Comparison of ENCODE assay signal across 11 cellular contexts in the genomic region with DNA sequence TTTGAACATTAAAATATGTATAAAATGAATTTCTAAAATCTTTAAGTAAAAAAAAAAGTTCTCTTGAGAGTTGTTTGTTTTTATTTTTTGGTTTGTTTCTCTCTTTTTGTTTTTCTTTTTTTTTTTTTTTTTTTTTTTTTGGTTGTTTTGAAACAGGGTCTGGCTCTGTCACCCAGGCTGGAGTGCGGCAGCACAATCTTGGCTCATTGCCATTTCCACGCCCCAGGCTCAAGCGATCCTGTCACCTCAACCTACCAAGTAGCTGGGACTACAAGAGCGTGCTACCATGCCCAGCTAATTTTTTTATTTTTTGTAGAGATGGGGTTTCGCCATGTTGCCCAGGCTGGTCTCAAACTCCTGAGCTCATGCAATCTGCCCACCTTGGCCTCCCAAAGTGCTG. TPM values are rescaled to one million over a fixed set of nuclear protein-coding genes. Genes with fewer than 3 reads are reported as not detected.
DNase-seq lines count a peak whose midpoint lies in the region; ATAC-seq, FAIRE-seq and TF ChIP-seq lines count a peak whose summit lies in the region.
"Not testable (repeated sequence)": the region's sequence is repeated elsewhere in the genome, so short reads cannot be mapped to it uniquely, and the experiment has no call there.
"Had no signal": no experiment of that assay in that cellular context is flagged by ENCODE, and none has a peak within 500 bp of the region (broad histone marks: within the 10 kb centered on the region; RNA-seq: fewer than 3 reads in every experiment).

No MANE protein-coding gene starts in this region.

- H3K36me3 ChIP-seq in left ventricle myocardium inferior (peaks cover 24% of the 10 kb centered on the region), stomach (peaks cover 13 to 30% (median 29%) of the 10 kb centered on the region in 4 donors)
- H3K36me3 ChIP-seq in right lobe of liver: not testable (repeated sequence)

- H3K9me3 ChIP-seq in T-helper 17 cell (ENCODE audit: control insufficient read depth, low read length, poor library complexity, severe bottlenecking); left ventricle myocardium inferior (replicated peaks); right lobe of liver; stomach: not testable (repeated sequence)

- intact Hi-C loops in left ventricle myocardium inferior (cut with micrococcal nuclease); right lobe of liver (cut with DNase I); stomach (cut with DNase I; ENCODE audit: low total_unique reads): not testable (repeated sequence)

- not testable (repeated sequence) for TF ChIP-seq RAD21 in Ishikawa (IDR thresholded peaks at IDR 0.05; ENCODE audit: low read depth)

- H3K27ac Mint-ChIP-seq in T-helper 17 cell: peak overlapping the region; percentile 16

- ATAC-seq in T-helper 17 cell: not testable (repeated sequence)
- ATAC-seq in right lobe of liver: peak; percentile 63 to 77 (median 67)

- peaks cover 30% of the 10 kb centered on the region for H3K4me1 Mint-ChIP-seq in T-helper 17 cell

- H3K4me3 Mint-ChIP-seq in T-helper 17 cell: not testable (repeated sequence)

- H3K36me3 Mint-ChIP-seq in T-helper 17 cell (ENCODE audit: low read depth): not testable (repeated sequence)

- not testable (repeated sequence) for TF ChIP-seq EP300 in Ishikawa (IDR thresholded peaks at IDR 0.05; ENCODE audit: borderline replicate concordance); stomach (IDR thresholded peaks at IDR 0.05)

- not testable (repeated sequence) for TF ChIP-seq CTCF in left ventricle myocardium inferior (IDR thresholded peaks at IDR 0.05; ENCODE audit: borderline replicate concordance); right lobe of liver (IDR thresholded peaks at IDR 0.05); stomach (IDR thresholded peaks at IDR 0.05)

- not testable (repeated sequence) for TF ChIP-seq POLR2A in right lobe of liver (IDR thresholded peaks at IDR 0.05); stomach (IDR thresholded peaks at IDR 0.05)

- H3K4me1 ChIP-seq in left ventricle myocardium inferior: peaks cover 56% of the 10 kb centered on the region
- H3K4me1 ChIP-seq in right lobe of liver: not testable (repeated sequence)
- H3K4me1 ChIP-seq in stomach: peaks cover 0 to 31% (median 22%) of the 10 kb centered on the region in 4 donors

- WGBS in right lobe of liver (ENCODE audit: insufficient coverage, low coverage, low lambda C conversion rate, missing lambda C conversion rate): 41% methylated on average over 5 of the region's 5 CpGs
- WGBS in stomach, 5 donors: 38 to 54% (median 47%) methylated on average over 5 of the region's 5 CpGs

- DNase-seq in DMS 273 (lab: John Stamatoyannopoulos, UW; ENCODE audit: unreplicated experiment) (peak; percentile 36), NCI-H2171 treated with DMSO at 0.1 percent for 48 hours (lab: John Stamatoyannopoulos, UW) (peak; percentile 78), left ventricle myocardium inferior (peak; percentile 46), right lobe of liver (peak in 2 of 3 donors; percentile 39 to 59), stomach (peak; percentile 50)
- not testable (repeated sequence) for DNase-seq in T-helper 17 cell

- FAIRE-seq in endometrium (lab: Jason Lieb, UNC): peak; percentile 84

- not testable (repeated sequence) for H3K4me3 ChIP-seq in left ventricle myocardium inferior, right lobe of liver, stomach

- H3K27me3 ChIP-seq in left ventricle myocardium inferior (ENCODE audit: low read depth); right lobe of liver; stomach: not testable (repeated sequence)

- not testable (repeated sequence) for H3K27me3 Mint-ChIP-seq in T-helper 17 cell

- H3K27ac ChIP-seq in left ventricle myocardium inferior (replicated peaks); right lobe of liver; stomach: not testable (repeated sequence)

TF ChIP-seq in Ishikawa, 13 proteins besides CTCF, POLR2A, EP300 and RAD21:
- TF ChIP-seq NFIC (IDR thresholded peaks at IDR 0.05): peak; percentile 50

RNA-seq across cellular contexts. Expression of a gene that starts 59.4 kb away (rescaled TPM):
- total RNA-seq in T-helper 17 cell: 1 to 10 TPM; 3.9 to 7.9 TPM
- total RNA-seq in left ventricle myocardium inferior: not detected
- 1 to 10 TPM in 5 of 6 experiments, under 1 TPM in 1; 0.43 to 3.5 (median 2.4) TPM for total RNA-seq in right lobe of liver
- total RNA-seq in stomach: 10 to 100 TPM in 1 of 5 donors, 1 to 10 TPM in 2, not detected in 2; 4.2 to 11.3 (median 7.6) TPM
- polyA plus RNA-seq in stomach: 10 to 100 TPM; 13.8 to 45.1 (median 17.4) TPM
- total RNA-seq: A172, HT1080, SJSA1 had no signal
